ENCODE assay signal across 1 cellular context in the genomic region with DNA sequence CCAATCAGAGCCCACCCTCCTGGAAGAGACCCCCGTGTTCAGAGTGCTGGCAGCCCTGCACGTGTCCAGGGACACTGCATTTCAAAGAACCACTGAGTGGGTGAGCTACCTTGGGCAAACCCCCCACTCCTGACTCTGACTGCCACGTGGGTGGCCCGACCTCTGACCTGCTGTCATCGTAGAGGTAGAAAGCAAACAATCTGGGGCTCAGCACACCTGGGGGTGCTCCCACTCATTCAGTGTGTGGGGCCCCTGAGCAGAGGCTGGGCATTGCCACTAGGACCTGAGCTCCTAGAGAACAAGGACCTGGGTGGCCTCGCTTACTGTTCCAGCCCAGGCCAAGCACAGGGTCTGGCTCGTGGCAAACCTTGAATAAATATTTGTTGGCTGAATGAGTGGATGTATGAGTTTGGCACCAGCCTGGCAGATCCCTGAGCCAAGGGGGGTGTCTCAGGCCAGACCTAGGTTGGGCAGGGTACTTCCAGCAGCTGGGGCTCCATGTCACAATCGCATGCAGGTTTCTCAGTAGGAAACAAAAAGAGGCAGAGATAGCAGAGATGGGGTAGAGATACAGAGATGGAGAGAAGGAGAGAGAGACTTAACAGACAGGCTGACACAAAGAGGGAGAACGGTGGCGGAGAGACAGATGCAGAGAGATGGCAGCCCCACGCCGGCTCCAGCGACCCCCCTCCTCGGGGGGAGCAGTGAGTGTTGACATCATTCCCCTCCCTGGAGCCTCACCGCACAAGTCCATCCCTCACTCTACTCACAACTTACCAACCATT.
TF ChIP-seq lines count a peak whose summit lies in the region.

No MANE protein-coding gene starts in this region.

TF ChIP-seq in HepG2, 621 proteins besides CTCF, POLR2A, EP300 and RAD21 (continues in another document):
- TF ChIP-seq, protein P1, sequence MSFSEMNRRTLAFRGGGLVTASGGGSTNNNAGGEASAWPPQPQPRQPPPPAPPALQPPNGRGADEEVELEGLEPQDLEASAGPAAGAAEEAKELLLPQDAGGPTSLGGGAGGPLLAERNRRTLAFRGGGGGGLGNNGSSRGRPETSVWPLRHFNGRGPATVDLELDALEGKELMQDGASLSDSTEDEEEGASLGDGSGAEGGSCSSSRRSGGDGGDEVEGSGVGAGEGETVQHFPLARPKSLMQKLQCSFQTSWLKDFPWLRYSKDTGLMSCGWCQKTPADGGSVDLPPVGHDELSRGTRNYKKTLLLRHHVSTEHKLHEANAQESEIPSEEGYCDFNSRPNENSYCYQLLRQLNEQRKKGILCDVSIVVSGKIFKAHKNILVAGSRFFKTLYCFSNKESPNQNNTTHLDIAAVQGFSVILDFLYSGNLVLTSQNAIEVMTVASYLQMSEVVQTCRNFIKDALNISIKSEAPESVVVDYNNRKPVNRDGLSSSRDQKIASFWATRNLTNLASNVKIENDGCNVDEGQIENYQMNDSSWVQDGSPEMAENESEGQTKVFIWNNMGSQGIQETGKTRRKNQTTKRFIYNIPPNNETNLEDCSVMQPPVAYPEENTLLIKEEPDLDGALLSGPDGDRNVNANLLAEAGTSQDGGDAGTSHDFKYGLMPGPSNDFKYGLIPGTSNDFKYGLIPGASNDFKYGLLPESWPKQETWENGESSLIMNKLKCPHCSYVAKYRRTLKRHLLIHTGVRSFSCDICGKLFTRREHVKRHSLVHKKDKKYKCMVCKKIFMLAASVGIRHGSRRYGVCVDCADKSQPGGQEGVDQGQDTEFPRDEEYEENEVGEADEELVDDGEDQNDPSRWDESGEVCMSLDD (CRISPR knock-in tag; IDR thresholded peaks at IDR 0.05; ENCODE audit: borderline replicate concordance): 0 out of 2 replicates have a peak, but pooled peaks have one; percentile 35
- no peak for TF ChIP-seq ATF4 (CRISPR knock-in tag; IDR thresholded peaks at IDR 0.05)
- TF ChIP-seq NKX3-1 (CRISPR knock-in tag; IDR thresholded peaks at IDR 0.05): no peak
- TF ChIP-seq MEIS1 (CRISPR knock-in tag; IDR thresholded peaks at IDR 0.05; ENCODE audit: borderline replicate concordance): peak; percentile 64; the same call in 1 of the 2 replicates
- peak; percentile 27; the same call in 1 of the 2 replicates for TF ChIP-seq SAP130 (CRISPR knock-in tag; IDR thresholded peaks at IDR 0.05; ENCODE audit: low read depth)
- TF ChIP-seq FOXA1 (IDR thresholded peaks at IDR 0.05): no peak
- peak; percentile 18; the same call in 1 of the 2 replicates for TF ChIP-seq FOXA1 (CRISPR knock-in tag; IDR thresholded peaks at IDR 0.05)
- 0 out of 2 replicates have a peak, but pooled peaks have one; percentile 23 for TF ChIP-seq ZFP91 (CRISPR knock-in tag; IDR thresholded peaks at IDR 0.05; ENCODE audit: borderline replicate concordance)
- TF ChIP-seq, protein P2, sequence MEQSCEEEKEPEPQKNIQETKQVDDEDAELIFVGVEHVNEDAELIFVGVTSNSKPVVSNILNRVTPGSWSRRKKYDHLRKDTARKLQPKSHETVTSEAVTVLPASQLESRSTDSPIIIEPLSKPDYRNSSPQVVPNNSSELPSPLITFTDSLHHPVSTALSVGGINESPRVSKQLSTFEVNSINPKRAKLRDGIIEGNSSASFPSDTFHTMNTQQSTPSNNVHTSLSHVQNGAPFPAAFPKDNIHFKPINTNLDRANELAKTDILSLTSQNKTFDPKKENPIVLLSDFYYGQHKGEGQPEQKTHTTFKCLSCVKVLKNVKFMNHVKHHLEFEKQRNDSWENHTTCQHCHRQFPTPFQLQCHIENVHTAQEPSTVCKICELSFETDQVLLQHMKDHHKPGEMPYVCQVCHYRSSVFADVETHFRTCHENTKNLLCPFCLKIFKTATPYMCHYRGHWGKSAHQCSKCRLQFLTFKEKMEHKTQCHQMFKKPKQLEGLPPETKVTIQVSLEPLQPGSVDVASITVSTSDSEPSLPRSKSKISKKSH (CRISPR knock-in tag; IDR thresholded peaks at IDR 0.05; ENCODE audit: borderline replicate concordance): peak; percentile 75; the same call in 1 of the 2 replicates
- TF ChIP-seq, protein P3, sequence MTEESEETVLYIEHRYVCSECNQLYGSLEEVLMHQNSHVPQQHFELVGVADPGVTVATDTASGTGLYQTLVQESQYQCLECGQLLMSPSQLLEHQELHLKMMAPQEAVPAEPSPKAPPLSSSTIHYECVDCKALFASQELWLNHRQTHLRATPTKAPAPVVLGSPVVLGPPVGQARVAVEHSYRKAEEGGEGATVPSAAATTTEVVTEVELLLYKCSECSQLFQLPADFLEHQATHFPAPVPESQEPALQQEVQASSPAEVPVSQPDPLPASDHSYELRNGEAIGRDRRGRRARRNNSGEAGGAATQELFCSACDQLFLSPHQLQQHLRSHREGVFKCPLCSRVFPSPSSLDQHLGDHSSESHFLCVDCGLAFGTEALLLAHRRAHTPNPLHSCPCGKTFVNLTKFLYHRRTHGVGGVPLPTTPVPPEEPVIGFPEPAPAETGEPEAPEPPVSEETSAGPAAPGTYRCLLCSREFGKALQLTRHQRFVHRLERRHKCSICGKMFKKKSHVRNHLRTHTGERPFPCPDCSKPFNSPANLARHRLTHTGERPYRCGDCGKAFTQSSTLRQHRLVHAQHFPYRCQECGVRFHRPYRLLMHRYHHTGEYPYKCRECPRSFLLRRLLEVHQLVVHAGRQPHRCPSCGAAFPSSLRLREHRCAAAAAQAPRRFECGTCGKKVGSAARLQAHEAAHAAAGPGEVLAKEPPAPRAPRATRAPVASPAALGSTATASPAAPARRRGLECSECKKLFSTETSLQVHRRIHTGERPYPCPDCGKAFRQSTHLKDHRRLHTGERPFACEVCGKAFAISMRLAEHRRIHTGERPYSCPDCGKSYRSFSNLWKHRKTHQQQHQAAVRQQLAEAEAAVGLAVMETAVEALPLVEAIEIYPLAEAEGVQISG (CRISPR knock-in tag; IDR thresholded peaks at IDR 0.05): 0 out of 2 replicates have a peak, but pooled peaks have one; percentile 39
- TF ChIP-seq, protein P4, sequence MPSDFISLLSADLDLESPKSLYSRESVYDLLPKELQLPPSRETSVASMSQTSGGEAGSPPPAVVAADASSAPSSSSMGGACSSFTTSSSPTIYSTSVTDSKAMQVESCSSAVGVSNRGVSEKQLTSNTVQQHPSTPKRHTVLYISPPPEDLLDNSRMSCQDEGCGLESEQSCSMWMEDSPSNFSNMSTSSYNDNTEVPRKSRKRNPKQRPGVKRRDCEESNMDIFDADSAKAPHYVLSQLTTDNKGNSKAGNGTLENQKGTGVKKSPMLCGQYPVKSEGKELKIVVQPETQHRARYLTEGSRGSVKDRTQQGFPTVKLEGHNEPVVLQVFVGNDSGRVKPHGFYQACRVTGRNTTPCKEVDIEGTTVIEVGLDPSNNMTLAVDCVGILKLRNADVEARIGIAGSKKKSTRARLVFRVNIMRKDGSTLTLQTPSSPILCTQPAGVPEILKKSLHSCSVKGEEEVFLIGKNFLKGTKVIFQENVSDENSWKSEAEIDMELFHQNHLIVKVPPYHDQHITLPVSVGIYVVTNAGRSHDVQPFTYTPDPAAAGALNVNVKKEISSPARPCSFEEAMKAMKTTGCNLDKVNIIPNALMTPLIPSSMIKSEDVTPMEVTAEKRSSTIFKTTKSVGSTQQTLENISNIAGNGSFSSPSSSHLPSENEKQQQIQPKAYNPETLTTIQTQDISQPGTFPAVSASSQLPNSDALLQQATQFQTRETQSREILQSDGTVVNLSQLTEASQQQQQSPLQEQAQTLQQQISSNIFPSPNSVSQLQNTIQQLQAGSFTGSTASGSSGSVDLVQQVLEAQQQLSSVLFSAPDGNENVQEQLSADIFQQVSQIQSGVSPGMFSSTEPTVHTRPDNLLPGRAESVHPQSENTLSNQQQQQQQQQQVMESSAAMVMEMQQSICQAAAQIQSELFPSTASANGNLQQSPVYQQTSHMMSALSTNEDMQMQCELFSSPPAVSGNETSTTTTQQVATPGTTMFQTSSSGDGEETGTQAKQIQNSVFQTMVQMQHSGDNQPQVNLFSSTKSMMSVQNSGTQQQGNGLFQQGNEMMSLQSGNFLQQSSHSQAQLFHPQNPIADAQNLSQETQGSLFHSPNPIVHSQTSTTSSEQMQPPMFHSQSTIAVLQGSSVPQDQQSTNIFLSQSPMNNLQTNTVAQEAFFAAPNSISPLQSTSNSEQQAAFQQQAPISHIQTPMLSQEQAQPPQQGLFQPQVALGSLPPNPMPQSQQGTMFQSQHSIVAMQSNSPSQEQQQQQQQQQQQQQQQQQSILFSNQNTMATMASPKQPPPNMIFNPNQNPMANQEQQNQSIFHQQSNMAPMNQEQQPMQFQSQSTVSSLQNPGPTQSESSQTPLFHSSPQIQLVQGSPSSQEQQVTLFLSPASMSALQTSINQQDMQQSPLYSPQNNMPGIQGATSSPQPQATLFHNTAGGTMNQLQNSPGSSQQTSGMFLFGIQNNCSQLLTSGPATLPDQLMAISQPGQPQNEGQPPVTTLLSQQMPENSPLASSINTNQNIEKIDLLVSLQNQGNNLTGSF (CRISPR knock-in tag; IDR thresholded peaks at IDR 0.05): no peak
- TF ChIP-seq ZNF282 (IDR thresholded peaks at IDR 0.05; ENCODE audit: partially characterized antibody): no peak
- no peak for TF ChIP-seq ZBTB33 (CRISPR knock-in tag; IDR thresholded peaks at IDR 0.05)
- TF ChIP-seq NR2F6 (IDR thresholded peaks at IDR 0.05): peak; percentile 75
- peak; percentile 65 for TF ChIP-seq NR2F6 (CRISPR knock-in tag; IDR thresholded peaks at IDR 0.05)
- TF ChIP-seq ZNF790 (CRISPR knock-in tag; IDR thresholded peaks at IDR 0.05; ENCODE audit: borderline replicate concordance): no peak
- 0 out of 2 replicates have a peak, but pooled peaks have one; percentile 67 for TF ChIP-seq THAP9 (CRISPR knock-in tag; IDR thresholded peaks at IDR 0.05; ENCODE audit: borderline replicate concordance)
- TF ChIP-seq ZSCAN21 (CRISPR knock-in tag; IDR thresholded peaks at IDR 0.05; ENCODE audit: borderline replicate concordance): peak; percentile 83; the same call in 1 of the 2 replicates
- TF ChIP-seq THAP11 (CRISPR knock-in tag; IDR thresholded peaks at IDR 0.05): 0 out of 2 replicates have a peak, but pooled peaks have one; percentile 6
- 0 out of 2 replicates have a peak, but pooled peaks have one; percentile 43 for TF ChIP-seq MTA1 (CRISPR knock-in tag; IDR thresholded peaks at IDR 0.05; ENCODE audit: borderline replicate concordance)
- no peak for TF ChIP-seq MED8 (CRISPR knock-in tag; IDR thresholded peaks at IDR 0.05; ENCODE audit: insufficient replicate concordance)
- TF ChIP-seq HNF1B (CRISPR knock-in tag; IDR thresholded peaks at IDR 0.05): 0 out of 2 replicates have a peak, but pooled peaks have one; percentile 21
- peak; percentile 62; the same call in 1 of the 2 replicates for TF ChIP-seq ZBTB7A (CRISPR knock-in tag; IDR thresholded peaks at IDR 0.05)
